In genomic region chr1:73333847-73334503, GRCh38 we compare ENCODE assay signal across 2 cellular contexts.
TF ChIP-seq lines count a peak whose summit lies in the region.

No MANE protein-coding gene starts in this region.

TF ChIP-seq in liver, 16 proteins besides CTCF, POLR2A, EP300 and RAD21 (continued from another document):
- TF ChIP-seq, protein P1, sequence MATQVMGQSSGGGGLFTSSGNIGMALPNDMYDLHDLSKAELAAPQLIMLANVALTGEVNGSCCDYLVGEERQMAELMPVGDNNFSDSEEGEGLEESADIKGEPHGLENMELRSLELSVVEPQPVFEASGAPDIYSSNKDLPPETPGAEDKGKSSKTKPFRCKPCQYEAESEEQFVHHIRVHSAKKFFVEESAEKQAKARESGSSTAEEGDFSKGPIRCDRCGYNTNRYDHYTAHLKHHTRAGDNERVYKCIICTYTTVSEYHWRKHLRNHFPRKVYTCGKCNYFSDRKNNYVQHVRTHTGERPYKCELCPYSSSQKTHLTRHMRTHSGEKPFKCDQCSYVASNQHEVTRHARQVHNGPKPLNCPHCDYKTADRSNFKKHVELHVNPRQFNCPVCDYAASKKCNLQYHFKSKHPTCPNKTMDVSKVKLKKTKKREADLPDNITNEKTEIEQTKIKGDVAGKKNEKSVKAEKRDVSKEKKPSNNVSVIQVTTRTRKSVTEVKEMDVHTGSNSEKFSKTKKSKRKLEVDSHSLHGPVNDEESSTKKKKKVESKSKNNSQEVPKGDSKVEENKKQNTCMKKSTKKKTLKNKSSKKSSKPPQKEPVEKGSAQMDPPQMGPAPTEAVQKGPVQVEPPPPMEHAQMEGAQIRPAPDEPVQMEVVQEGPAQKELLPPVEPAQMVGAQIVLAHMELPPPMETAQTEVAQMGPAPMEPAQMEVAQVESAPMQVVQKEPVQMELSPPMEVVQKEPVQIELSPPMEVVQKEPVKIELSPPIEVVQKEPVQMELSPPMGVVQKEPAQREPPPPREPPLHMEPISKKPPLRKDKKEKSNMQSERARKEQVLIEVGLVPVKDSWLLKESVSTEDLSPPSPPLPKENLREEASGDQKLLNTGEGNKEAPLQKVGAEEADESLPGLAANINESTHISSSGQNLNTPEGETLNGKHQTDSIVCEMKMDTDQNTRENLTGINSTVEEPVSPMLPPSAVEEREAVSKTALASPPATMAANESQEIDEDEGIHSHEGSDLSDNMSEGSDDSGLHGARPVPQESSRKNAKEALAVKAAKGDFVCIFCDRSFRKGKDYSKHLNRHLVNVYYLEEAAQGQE (IDR thresholded peaks at IDR 0.05), result peak; percentile 40
- TF ChIP-seq HNF4A (conservative IDR thresholded peaks at IDR 0.05), result peak; percentile 82 to 96
- TF ChIP-seq FOXA1 (IDR thresholded peaks at IDR 0.05), result no peak
- no peak for TF ChIP-seq ATF3 (IDR thresholded peaks at IDR 0.05)
- TF ChIP-seq YY1 (IDR thresholded peaks at IDR 0.05), result no peak
- TF ChIP-seq TAF1 (conservative IDR thresholded peaks at IDR 0.05), result no peak
- no peak for TF ChIP-seq JUND (IDR thresholded peaks at IDR 0.05)
- TF ChIP-seq GABPA (IDR thresholded peaks at IDR 0.05 in 1 of 2, conservative IDR thresholded peaks at IDR 0.05 in 1 of 2), result no peak
- TF ChIP-seq EGR1 (IDR thresholded peaks at IDR 0.05; ENCODE audit: low read depth in 2 of 2), result no peak
- TF ChIP-seq RXRA (IDR thresholded peaks at IDR 0.05), result peak; percentile 13 to 64
- TF ChIP-seq ZBTB33 (IDR thresholded peaks at IDR 0.05), result peak; percentile 12
- TF ChIP-seq FOXA2 (IDR thresholded peaks at IDR 0.05), result no peak
- TF ChIP-seq HNF4G (IDR thresholded peaks at IDR 0.05), result no peak
- peak; percentile 14 for TF ChIP-seq MAX (IDR thresholded peaks at IDR 0.05)
- peak; percentile 67 for TF ChIP-seq SP1 (IDR thresholded peaks at IDR 0.05)

TF ChIP-seq in HepG2, 621 proteins besides CTCF, POLR2A, EP300 and RAD21:
- TF ChIP-seq PRDM15 (CRISPR knock-in tag; IDR thresholded peaks at IDR 0.05) (no peak), HMGA1 (CRISPR knock-in tag; conservative IDR thresholded peaks at IDR 0.05) (no peak), CBX1 (IDR thresholded peaks at IDR 0.05; ENCODE audit: low read depth) (no peak), ZNF251 (CRISPR knock-in tag; IDR thresholded peaks at IDR 0.05) (no peak), ZNF740 (CRISPR knock-in tag; IDR thresholded peaks at IDR 0.05) (no peak), GRHL1 (CRISPR knock-in tag; conservative IDR thresholded peaks at IDR 0.05) (no peak), ZNF414 (CRISPR knock-in tag; IDR thresholded peaks at IDR 0.05) (no peak)
TF ChIP-seq in HepG2: peak in this region for 0.
